In the genomic region with DNA sequence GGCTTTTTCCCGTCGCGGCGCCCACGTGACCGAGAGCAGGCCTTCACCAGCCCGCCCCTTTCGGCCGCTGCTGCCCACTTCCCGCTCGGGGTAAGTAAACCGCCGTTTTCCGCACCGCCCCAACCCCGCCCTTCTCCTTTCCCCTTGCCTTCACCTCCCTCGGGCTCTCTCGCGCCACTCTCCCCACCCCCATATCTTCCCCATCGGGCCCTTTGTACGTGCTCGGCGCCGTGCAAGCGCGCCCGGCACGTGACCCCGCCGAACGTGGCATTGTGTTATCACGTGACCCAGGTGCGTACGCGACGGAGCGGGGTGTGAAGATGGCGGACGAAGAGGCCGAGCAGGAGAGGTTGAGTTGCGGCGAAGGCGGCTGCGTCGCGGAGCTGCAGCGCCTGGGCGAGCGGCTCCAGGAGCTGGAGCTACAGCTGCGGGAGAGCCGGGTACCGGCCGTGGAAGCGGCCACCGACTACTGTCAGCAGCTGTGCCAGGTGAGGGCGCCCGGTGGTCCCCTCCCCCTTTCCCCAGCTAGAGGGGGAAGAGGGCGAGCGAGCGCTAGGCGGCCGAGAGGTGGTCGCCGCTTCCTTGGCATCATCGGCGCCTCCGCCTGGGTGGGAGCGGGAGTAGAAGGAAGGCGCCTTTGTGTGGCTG, we compare ENCODE assay signal across 8 cellular contexts. TPM values are rescaled to one million over a fixed set of nuclear protein-coding genes. Genes with fewer than 3 reads are reported as not detected.
DNase-seq lines count a peak whose midpoint lies in the region; ATAC-seq, FAIRE-seq and TF ChIP-seq lines count a peak whose summit lies in the region.

A gene (plus strand): TSS at position 294 of the 648 bp plus-strand sequence. CDS start 27 bp downstream, at position 321.

- peak within 1 kb of the TSS; percentile 96 for H3K9ac ChIP-seq in iPS-20b (ENCODE audit: low read depth, low read length)

- FAIRE-seq in small intestine (lab: Jason Lieb, UNC) = no peak

- H3K27ac ChIP-seq in A673 (ENCODE audit: low read depth, low read length, poor library complexity, severe bottlenecking) (peak within 1 kb of the TSS; percentile 86), VCaP (peak within 1 kb of the TSS; percentile 94), breast epithelium (peak within 1 kb of the TSS; percentile 96 to 98), iPS-20b (ENCODE audit: low read length) (peak within 1 kb of the TSS; percentile 87), small intestine (ENCODE audit: low read depth in 1 of 2, low read length in 1 of 2) (peak within 1 kb of the TSS; percentile 89 to 91)

- peaks cover 31% of the 10 kb centered on the region for H3K4me1 ChIP-seq in A673 (ENCODE audit: insufficient read depth, low read length, poor library complexity, severe bottlenecking)
- peaks cover 0 to 6% of the 10 kb centered on the region in 2 donors for H3K4me1 ChIP-seq in breast epithelium
- peaks cover 13% of the 10 kb centered on the region; the same call in 1 of the 2 replicates for H3K4me1 ChIP-seq in iPS-20b (ENCODE audit: insufficient read depth, low read length)
- peaks cover 0 to 8% of the 10 kb centered on the region in 2 donors for H3K4me1 ChIP-seq in small intestine (ENCODE audit: control insufficient read depth in 2 of 2, insufficient read depth in 1 of 2, low read depth in 1 of 2, low read length in 1 of 2)

- CTCF ChIA-PET in A673 (lab: Charles Lee) = no interaction called here

- H3K4me3 ChIP-seq in A673 (ENCODE audit: low read depth, low read length, poor library complexity, severe bottlenecking) = peak within 1 kb of the TSS; percentile 92
- peak within 1 kb of the TSS; percentile 77 to 98 (median 92) for H3K4me3 ChIP-seq in breast epithelium
- peak within 1 kb of the TSS; percentile 98 for H3K4me3 ChIP-seq in iPS-20b (ENCODE audit: low read length)
- H3K4me3 ChIP-seq in small intestine (ENCODE audit: low read depth in 1 of 2, low read length in 2 of 2) = peak within 1 kb of the TSS; percentile 75 to 88

- peaks cover 6% of the 10 kb centered on the region for H3K36me3 ChIP-seq in A673 (ENCODE audit: insufficient read depth, low read length, poor library complexity, severe bottlenecking)
- H3K36me3 ChIP-seq in breast epithelium = no peaks in the 10 kb centered on the region
- peaks cover 7% of the 10 kb centered on the region; the same call in 1 of the 2 replicates for H3K36me3 ChIP-seq in iPS-20b (ENCODE audit: insufficient read depth, low read depth, low read length)
- no peaks in the 10 kb centered on the region for H3K36me3 ChIP-seq in small intestine (ENCODE audit: control insufficient read depth in 2 of 2, insufficient read depth in 2 of 2, low read length in 2 of 2)

- 0% methylated on average over 60 to 69 of the region's 69 CpGs for WGBS in small intestine, 3 donors

- ATAC-seq in GM18867 (IDR thresholded peaks at IDR 0.05; ENCODE audit: unreplicated experiment) (peak; percentile 80), HG03108 (IDR thresholded peaks at IDR 0.05; ENCODE audit: unreplicated experiment) (peak; percentile 68)

- TF ChIP-seq CTCF in A673 (conservative IDR thresholded peaks at IDR 0.05; ENCODE audit: low read depth, low read length) (no peak), VCaP (conservative IDR thresholded peaks at IDR 0.05) (no peak), breast epithelium (IDR thresholded peaks at IDR 0.05) (peak in 1 of 3 donors; percentile 7)

- BruUV-seq in A673 (replicated peaks; lab: Mats Ljungman, UMichigan) = TSS peak; percentile 39

- intact Hi-C loops in A673 (cut with micrococcal nuclease; ENCODE audit: unreplicated experiment) (loop anchor here (10.0 kb wide), 1 partner anchor 439 kb away; a partner anchor contains a TSS), breast epithelium (cut with DNase I; ENCODE audit: low total_unique reads) (no loop called here)

- peak; percentile 61 for TF ChIP-seq POLR2A in breast epithelium (IDR thresholded peaks at IDR 0.05)

- POLR2A ChIA-PET in A673 (lab: Charles Lee; ENCODE audit: low non-redundant PET) = no interaction called here

- H3K27me3 ChIP-seq in A673 (replicated peaks; ENCODE audit: insufficient read depth, low read depth, low read length, poor library complexity) (no peaks in the 10 kb centered on the region), breast epithelium (no peaks in the 10 kb centered on the region), iPS-20b (ENCODE audit: insufficient read depth, low read length) (peaks cover 19% of the 10 kb centered on the region), small intestine (ENCODE audit: control insufficient read depth in 2 of 2, insufficient read depth in 2 of 2, low read length in 2 of 2) (no peaks in the 10 kb centered on the region)

- DNase-seq in A673 (ENCODE audit: low spot score) = peak; percentile 99
- DNase-seq in NCI-H2196 (lab: John Stamatoyannopoulos, UW; ENCODE audit: unreplicated experiment) = peak; percentile 98
- peak; percentile 93 to 96 for DNase-seq in breast epithelium (ENCODE audit: low spot score in 2 of 2)
- DNase-seq in small intestine = peak; percentile 98

- no peaks in the 10 kb centered on the region for H3K9me3 ChIP-seq in A673 (ENCODE audit: low read depth, low read length, poor library complexity, severe bottlenecking)
- H3K9me3 ChIP-seq in breast epithelium = no peaks in the 10 kb centered on the region
- no peaks in the 10 kb centered on the region for H3K9me3 ChIP-seq in iPS-20b (ENCODE audit: insufficient read depth, low read depth, low read length)
- H3K9me3 ChIP-seq in small intestine (ENCODE audit: control insufficient read depth, low read depth) = no peaks in the 10 kb centered on the region

RNA-seq across cellular contexts. Expression of the gene that starts here (rescaled TPM):
- total RNA-seq in A673 (2021) (42.6 and 45.0 TPM in 2 replicates), breast epithelium (10 to 100 TPM; 35.0 to 95.1 (median 56.7) TPM)
- polyA plus RNA-seq in small intestine = 1 to 10 TPM; 3.8 to 6.2 (median 5.4) TPM

Comparison
In these comparisons a context has a peak if more than half of its experiments do, and no peak if none do; other contexts are left out.
1. Peak in every context shown above with its lines: DNase-seq, ATAC-seq, H3K4me3 ChIP-seq and H3K27ac ChIP-seq.